ENCODE assay signal across 1 cellular context in genomic region chr21:39843483-39843882, GRCh38.
TF ChIP-seq lines count a peak whose summit lies in the region.

No MANE protein-coding gene starts in this region.

TF ChIP-seq in K562, 482 proteins besides CTCF, POLR2A, EP300 and RAD21 (continued from another document):
- peak; percentile 69; the same call in 1 of the 2 replicates for TF ChIP-seq HBP1 (CRISPR knock-in tag; IDR thresholded peaks at IDR 0.05)
- no peak for TF ChIP-seq TSHZ1 (CRISPR knock-in tag; IDR thresholded peaks at IDR 0.05)
- peak; percentile 81 for TF ChIP-seq PKNOX1 (IDR thresholded peaks at IDR 0.05)
- TF ChIP-seq ELF4 (CRISPR knock-in tag; IDR thresholded peaks at IDR 0.05): 0 out of 2 replicates have a peak, but pooled peaks have one; percentile 25
- 0 out of 2 replicates have a peak, but pooled peaks have one; percentile 7 for TF ChIP-seq RREB1 (CRISPR knock-in tag; IDR thresholded peaks at IDR 0.05)
- peak; percentile 42; the same call in 1 of the 2 replicates for TF ChIP-seq OTX1 (CRISPR knock-in tag; IDR thresholded peaks at IDR 0.05)
